In genomic region chr17:27319536-27320221, GRCh38 we compare ENCODE assay signal across 8 cellular contexts. TPM values are rescaled to one million over a fixed set of nuclear protein-coding genes. Genes with fewer than 3 reads are reported as not detected.
DNase-seq lines count a peak whose midpoint lies in the region; ATAC-seq and TF ChIP-seq lines count a peak whose summit lies in the region.

No MANE protein-coding gene starts in this region.

- H2AFZ ChIP-seq in parathyroid adenoma (no peak overlapping the region), osteoblast (ENCODE audit: low read length) (no peak overlapping the region)

- no peak overlapping the region for H3K9ac ChIP-seq in parathyroid adenoma

- H3K9me3 ChIP-seq in parathyroid adenoma (ENCODE audit: control insufficient read depth, low read length) = no peaks in the 10 kb centered on the region
- no peaks in the 10 kb centered on the region for H3K9me3 ChIP-seq in osteoblast (ENCODE audit: low read depth, low read length)

- TF ChIP-seq CTCF in fibroblast of villous mesenchyme (IDR thresholded peaks at IDR 0.05; ENCODE audit: insufficient read depth, low read depth, low read length) (no peak), parathyroid adenoma (IDR thresholded peaks at IDR 0.05) (no peak), osteoblast (IDR thresholded peaks at IDR 0.05; ENCODE audit: extremely low read depth, low read depth, low read length) (no peak)

- no peak overlapping the region for H3K4me3 ChIP-seq in fibroblast of villous mesenchyme (ENCODE audit: low read depth, low read length)
- H3K4me3 ChIP-seq in parathyroid adenoma (ENCODE audit: low read depth, low read length) = peak overlapping the region; percentile 12
- no peak overlapping the region for H3K4me3 ChIP-seq in osteoblast (ENCODE audit: insufficient read depth, low read length)

- H3K4me1 ChIP-seq in parathyroid adenoma = peaks cover 53% of the 10 kb centered on the region
- peaks cover 14% of the 10 kb centered on the region for H3K4me1 ChIP-seq in osteoblast (ENCODE audit: insufficient read depth, low read length)

- H3K27me3 ChIP-seq in parathyroid adenoma (ENCODE audit: control insufficient read depth, insufficient read depth, low read length) (no peaks in the 10 kb centered on the region), osteoblast (ENCODE audit: insufficient read depth, low read length) (no peaks in the 10 kb centered on the region)

- peak; percentile 96 for DNase-seq in DMS 273 treated with DMSO at 0.1 percent for 48 hours (lab: John Stamatoyannopoulos, UW)
- peak; percentile 96 for DNase-seq in NCI-H82 treated with DMSO at 0.1 percent for 48 hours (lab: John Stamatoyannopoulos, UW; ENCODE audit: unreplicated experiment)
- DNase-seq in fibroblast of villous mesenchyme (ENCODE audit: low read depth) = peak; percentile 73
- DNase-seq in germinal center (ENCODE audit: low spot score) = no peak
- no peak for DNase-seq in NCI-H2081 treated with DMSO at 0.1 percent for 48 hours (lab: John Stamatoyannopoulos, UW)
- DNase-seq in osteoblast (ENCODE audit: insufficient read length, low spot score, missing footprints) = no peak

- ATAC-seq in HG03442 (IDR thresholded peaks at IDR 0.05; ENCODE audit: unreplicated experiment) = no peak

- H3K36me3 ChIP-seq in parathyroid adenoma (ENCODE audit: control insufficient read depth, insufficient read depth, low read length) (no peaks in the 10 kb centered on the region), osteoblast (ENCODE audit: insufficient read depth, low read length) (peaks cover 25% of the 10 kb centered on the region)

- no peaks in the 10 kb centered on the region for H4K20me1 ChIP-seq in osteoblast (ENCODE audit: insufficient read depth, low read length)

- H3K79me2 ChIP-seq in parathyroid adenoma (no peaks in the 10 kb centered on the region), osteoblast (ENCODE audit: insufficient read depth, low read length) (no peaks in the 10 kb centered on the region)

- H3K4me2 ChIP-seq in parathyroid adenoma (ENCODE audit: low read length) (no peak overlapping the region), osteoblast (ENCODE audit: insufficient read depth, low read length) (no peak overlapping the region)

- H3K27ac ChIP-seq in parathyroid adenoma (peak overlapping the region; percentile 24), osteoblast (ENCODE audit: low read depth, low read length) (no peak overlapping the region)

RNA-seq across cellular contexts. Expression of gene WSB1, which starts 25.8 kb away (rescaled TPM):
- total RNA-seq in fibroblast of villous mesenchyme = 135 and 208 TPM in 2 replicates
- total RNA-seq in osteoblast = 158 and 177 TPM in 2 replicates

Comparison
In these comparisons a context has a peak if more than half of its experiments do, and no peak if none do; other contexts are left out.
1. DNase-seq: peak in DMS 273 treated with DMSO at 0.1 percent for 48 hours (single experiment), NCI-H82 treated with DMSO at 0.1 percent for 48 hours (single experiment) and fibroblast of villous mesenchyme (single experiment); none in germinal center (single experiment), NCI-H2081 treated with DMSO at 0.1 percent for 48 hours (single experiment) and osteoblast (single experiment).